35 cellular contexts compared by ENCODE assay signal in genomic region chr17:8369944-8370343, GRCh38. TPM values are rescaled to one million over a fixed set of nuclear protein-coding genes. Genes with fewer than 3 reads are reported as not detected.
DNase-seq lines count a peak whose midpoint lies in the region; ATAC-seq and TF ChIP-seq lines count a peak whose summit lies in the region.
"Had no signal": no experiment of that assay in that cellular context is flagged by ENCODE, and none has a peak within 500 bp of the region (broad histone marks: within the 10 kb centered on the region; RNA-seq: fewer than 3 reads in every experiment).

No MANE protein-coding gene starts in this region.

- no peaks in the 10 kb centered on the region for H3K27me3 ChIP-seq in upper lobe of right lung
- H3K27me3 ChIP-seq: ascending aorta, MG63, ovary had no signal

- H3K4me3 ChIP-seq in upper lobe of right lung, result no peak overlapping the region
- no peak overlapping the region for H3K4me3 ChIP-seq in lower leg skin (ENCODE audit: low read depth, poor library complexity, severe bottlenecking)
- H3K4me3 ChIP-seq: ascending aorta, MG63, ovary, skin epidermis had no signal

- H3K9me3 ChIP-seq in upper lobe of right lung, result no peaks in the 10 kb centered on the region
- H3K9me3 ChIP-seq: ascending aorta, MG63, ovary, SK-N-SH had no signal

- no peak overlapping the region for H3K27ac ChIP-seq in upper lobe of right lung
- H3K27ac ChIP-seq: ascending aorta, epithelial cell of prostate, ovary, skin epidermis had no signal

- no peaks in the 10 kb centered on the region for H3K4me1 Mint-ChIP-seq in natural killer cell
- H3K4me1 Mint-ChIP-seq in natural killer cell treated with Interleukin-12 subunit alpha and Interleukin-12 subunit beta and Interleukin-15 and Interleukin-18, amount 100 ng/mL, for 72 hours (ENCODE audit: low read depth in 2 of 2), result peaks cover 0 to 4% of the 10 kb centered on the region in 2 donors
- H3K4me1 Mint-ChIP-seq in central memory CD8-positive, alpha-beta T cell, result peaks cover 7% of the 10 kb centered on the region

- WGBS in lower leg skin, 2 donors, result 85 to 90% methylated on average over 8 of the region's 8 CpGs

- TF ChIP-seq POLR2A in lower leg skin (IDR thresholded peaks at IDR 0.05), result no peak

- H3K36me3 Mint-ChIP-seq in natural killer cell, result peaks cover 15% of the 10 kb centered on the region
- H3K36me3 Mint-ChIP-seq in natural killer cell treated with Interleukin-12 subunit alpha and Interleukin-12 subunit beta and Interleukin-15 and Interleukin-18, amount 100 ng/mL, for 72 hours, result no peaks in the 10 kb centered on the region
- peaks cover 11% of the 10 kb centered on the region for H3K36me3 Mint-ChIP-seq in central memory CD8-positive, alpha-beta T cell (ENCODE audit: insufficient read depth)

- intact Hi-C loops in natural killer cell (cut with micrococcal nuclease) (no loop called here), upper lobe of right lung (cut with DNase I) (no loop called here), lower leg skin (cut with DNase I; ENCODE audit: low total_unique reads) (no loop called here)

- peaks cover 19% of the 10 kb centered on the region for H3K36me3 ChIP-seq in upper lobe of right lung
- H3K36me3 ChIP-seq: ovary had no signal

- H3K4me3 Mint-ChIP-seq in natural killer cell, result no peak overlapping the region
- no peak overlapping the region for H3K4me3 Mint-ChIP-seq in natural killer cell treated with Interleukin-12 subunit alpha and Interleukin-12 subunit beta and Interleukin-15 and Interleukin-18, amount 100 ng/mL, for 72 hours
- no peak overlapping the region for H3K4me3 Mint-ChIP-seq in central memory CD8-positive, alpha-beta T cell
- H3K4me3 Mint-ChIP-seq: activated naive CD8-positive, alpha-beta T cell treated with anti-CD3 and anti-CD28 coated beads for 36 hours; H9; nephron; type B pancreatic cell had no signal

- peak overlapping the region; percentile 5 to 51 for H3K27ac Mint-ChIP-seq in natural killer cell
- H3K27ac Mint-ChIP-seq in natural killer cell treated with Interleukin-12 subunit alpha and Interleukin-12 subunit beta and Interleukin-15 and Interleukin-18, amount 100 ng/mL, for 72 hours, result no peak overlapping the region
- H3K27ac Mint-ChIP-seq in central memory CD8-positive, alpha-beta T cell (ENCODE audit: low read depth), result peak overlapping the region; percentile 50
- H3K27ac Mint-ChIP-seq: activated naive CD8-positive, alpha-beta T cell treated with anti-CD3 and anti-CD28 coated beads for 36 hours; activated T-helper 2 cell treated with anti-CD3 and anti-CD28 coated beads, Interferon-gamma antibody, Interleukin-2, Interleukin-4, amounts not matched to agents 10 μg/mL and 5 μg/mL and 100 μg/mL, durations not matched to agents 14 hours and 24 hours and 36 hours; H9; nephron; type B pancreatic cell had no signal

- H3K27me3 Mint-ChIP-seq in natural killer cell (ENCODE audit: low read depth in 2 of 2), result no peaks in the 10 kb centered on the region
- no peaks in the 10 kb centered on the region for H3K27me3 Mint-ChIP-seq in natural killer cell treated with Interleukin-12 subunit alpha and Interleukin-12 subunit beta and Interleukin-15 and Interleukin-18, amount 100 ng/mL, for 72 hours
- no peaks in the 10 kb centered on the region for H3K27me3 Mint-ChIP-seq in central memory CD8-positive, alpha-beta T cell
- H3K27me3 Mint-ChIP-seq: activated naive CD8-positive, alpha-beta T cell treated with anti-CD3 and anti-CD28 coated beads for 36 hours; type B pancreatic cell had no signal

- H3K4me1 ChIP-seq in upper lobe of right lung, result no peaks in the 10 kb centered on the region

- H3K9me3 Mint-ChIP-seq in natural killer cell, result no peaks in the 10 kb centered on the region
- no peaks in the 10 kb centered on the region for H3K9me3 Mint-ChIP-seq in natural killer cell treated with Interleukin-12 subunit alpha and Interleukin-12 subunit beta and Interleukin-15 and Interleukin-18, amount 100 ng/mL, for 72 hours
- H3K9me3 Mint-ChIP-seq in central memory CD8-positive, alpha-beta T cell, result no peaks in the 10 kb centered on the region
- H3K9me3 Mint-ChIP-seq: activated naive CD8-positive, alpha-beta T cell treated with anti-CD3 and anti-CD28 coated beads for 36 hours; activated T-helper 2 cell treated with anti-CD3 and anti-CD28 coated beads, Interferon-gamma antibody, Interleukin-2, Interleukin-4, amounts not matched to agents 10 μg/mL and 5 μg/mL and 100 μg/mL, durations not matched to agents 14 hours and 24 hours and 36 hours; nephron; type B pancreatic cell had no signal

- DNase-seq in natural killer cell (no peak), OCI-M1 (lab: John Stamatoyannopoulos, UW) (peak; percentile 73), upper lobe of right lung (no peak), lower leg skin (ENCODE audit: low spot score in 2 of 2) (no peak), NCI-H1048 (lab: John Stamatoyannopoulos, UW) (no peak)
- DNase-seq in natural killer cell treated with Interleukin-12 subunit alpha and Interleukin-12 subunit beta and Interleukin-15 and Interleukin-18, amount 100 ng/mL, for 72 hours (ENCODE audit: low spot score), result no peak
- no peak for DNase-seq in central memory CD8-positive, alpha-beta T cell (ENCODE audit: low spot score in 2 of 2)
- DNase-seq: activated CD8-positive, alpha-beta memory T cell treated with anti-CD3 and anti-CD28 coated beads, Interleukin-2, amount 50 U/mL, for 4 hours; activated naive CD8-positive, alpha-beta T cell treated with anti-CD3 and anti-CD28 coated beads for 36 hours; caudate nucleus; glutamatergic neuron; H9; islet precursor cell; KG1; left ventricle myocardium superior; MG63; midbrain; NCI-H1436 treated with DMSO at 0.1 percent for 48 hours; NCI-H2107; NCI-H774; ovary; SK-N-SH; stimulated activated CD4-positive, alpha-beta T cell treated with anti-CD3 and anti-CD28 coated beads, Interleukin-2, amount 100 ng/mL, for 24 hours; substantia nigra had no signal

- TF ChIP-seq CTCF in natural killer cell (IDR thresholded peaks at IDR 0.05) (no peak), upper lobe of right lung (IDR thresholded peaks at IDR 0.05) (no peak), lower leg skin (IDR thresholded peaks at IDR 0.05) (no peak)

- ATAC-seq in natural killer cell (no peak), upper lobe of right lung (peak; percentile 41), GM21786 (IDR thresholded peaks at IDR 0.05; ENCODE audit: unreplicated experiment) (no peak)
- no peak for ATAC-seq in natural killer cell treated with Interleukin-12 subunit alpha and Interleukin-12 subunit beta and Interleukin-15 and Interleukin-18, amount 100 ng/mL, for 72 hours
- ATAC-seq in central memory CD8-positive, alpha-beta T cell (replicated peaks; ENCODE audit: extremely low read depth, poor library complexity, severe bottlenecking), result no peak
- ATAC-seq: left ventricle myocardium superior had no signal

RNA-seq across cellular contexts. Expression of gene RPL26, which starts 13.0 kb away (rescaled TPM):
- total RNA-seq in natural killer cell (1,000 to 10,000 TPM; 1,481 to 1,796 (median 1,628) TPM), upper lobe of right lung (1,173 TPM), lower leg skin (1,000 to 10,000 TPM; 3,126 to 5,795 (median 3,707) TPM)
- 1,000 to 10,000 TPM in 1 of 2 donors, 100 to 1,000 TPM in 1; 884 to 1,221 TPM for total RNA-seq in natural killer cell treated with Interleukin-12 subunit alpha and Interleukin-12 subunit beta and Interleukin-15 and Interleukin-18, amount 100 ng/mL, for 72 hours

RNA-seq across cellular contexts. Expression of gene RNF222, which starts 27.7 kb away (rescaled TPM):
- total RNA-seq in natural killer cell, result 1 to 10 TPM in 1 of 3 donors, under 1 TPM in 2; 0.35 to 1.1 (median 0.52) TPM
- total RNA-seq in natural killer cell treated with Interleukin-12 subunit alpha and Interleukin-12 subunit beta and Interleukin-15 and Interleukin-18, amount 100 ng/mL, for 72 hours, result not detected
- not detected for total RNA-seq in upper lobe of right lung
- total RNA-seq in lower leg skin, result 10 to 100 TPM; 13.4 to 16.3 (median 15.0) TPM
- total RNA-seq: activated T-helper 2 cell treated with anti-CD3 and anti-CD28 coated beads, Interferon-gamma antibody, Interleukin-2, Interleukin-4, amounts not matched to agents 10 μg/mL and 5 μg/mL and 100 μg/mL, durations not matched to agents 14 hours and 24 hours and 36 hours; ascending aorta; HT1080; left ventricle myocardium superior; ovary; renal cortical epithelial cell had no signal

RNA-seq across cellular contexts. Expression of gene ODF4, which starts 30.3 kb away (rescaled TPM):
- total RNA-seq in natural killer cell (not detected), upper lobe of right lung (not detected), lower leg skin (not detected)
- not detected for total RNA-seq in natural killer cell treated with Interleukin-12 subunit alpha and Interleukin-12 subunit beta and Interleukin-15 and Interleukin-18, amount 100 ng/mL, for 72 hours
- total RNA-seq: activated naive CD8-positive, alpha-beta T cell treated with anti-CD3 and anti-CD28 coated beads for 36 hours; activated T-helper 2 cell treated with anti-CD3 and anti-CD28 coated beads, Interferon-gamma antibody, Interleukin-2, Interleukin-4, amounts not matched to agents 10 μg/mL and 5 μg/mL and 100 μg/mL, durations not matched to agents 14 hours and 24 hours and 36 hours; ascending aorta; H9; HT1080; left ventricle myocardium superior; OCI-LY7; ovary; renal cortical epithelial cell; T-helper 2 cell treated with Interferon-gamma antibody and Interleukin-4, amounts not matched to agents 100 ng/mL and 5 ng/mL, for 36 hours had no signal

RNA-seq across cellular contexts. Expression of gene ARHGEF15, which starts 59.9 kb away (rescaled TPM):
- total RNA-seq in natural killer cell (not detected), upper lobe of right lung (29.9 TPM), lower leg skin (10 to 100 TPM in 2 of 4 donors, 1 to 10 TPM in 2; 4.5 to 18.8 (median 10.0) TPM)
- total RNA-seq in natural killer cell treated with Interleukin-12 subunit alpha and Interleukin-12 subunit beta and Interleukin-15 and Interleukin-18, amount 100 ng/mL, for 72 hours, result not detected
- total RNA-seq: activated naive CD8-positive, alpha-beta T cell treated with anti-CD3 and anti-CD28 coated beads for 36 hours; activated T-helper 2 cell treated with anti-CD3 and anti-CD28 coated beads, Interferon-gamma antibody, Interleukin-2, Interleukin-4, amounts not matched to agents 10 μg/mL and 5 μg/mL and 100 μg/mL, durations not matched to agents 14 hours and 24 hours and 36 hours; OCI-LY7 had no signal

Comparison
In these comparisons a context has a peak if more than half of its experiments do, and no peak if none do; other contexts are left out.
1. H3K27ac Mint-ChIP-seq: peak in natural killer cell (2 of 2) and central memory CD8-positive, alpha-beta T cell (single experiment); none in natural killer cell treated with Interleukin-12 subunit alpha and Interleukin-12 subunit beta and Interleukin-15 and Interleukin-18, amount 100 ng/mL, for 72 hours (0 of 2).
2. RNA of gene RNF222, which starts 27.7 kb away (total RNA-seq): 13.4 to 16.3 TPM in lower leg skin; 0.35 to 1.1 TPM in natural killer cell, not detected in natural killer cell treated with Interleukin-12 subunit alpha and Interleukin-12 subunit beta and Interleukin-15 and Interleukin-18, amount 100 ng/mL, for 72 hours and not detected in upper lobe of right lung (single experiment); every median in the first group is over 4 times any median in the second.